15 cellular contexts compared by ENCODE assay signal in the genomic region with DNA sequence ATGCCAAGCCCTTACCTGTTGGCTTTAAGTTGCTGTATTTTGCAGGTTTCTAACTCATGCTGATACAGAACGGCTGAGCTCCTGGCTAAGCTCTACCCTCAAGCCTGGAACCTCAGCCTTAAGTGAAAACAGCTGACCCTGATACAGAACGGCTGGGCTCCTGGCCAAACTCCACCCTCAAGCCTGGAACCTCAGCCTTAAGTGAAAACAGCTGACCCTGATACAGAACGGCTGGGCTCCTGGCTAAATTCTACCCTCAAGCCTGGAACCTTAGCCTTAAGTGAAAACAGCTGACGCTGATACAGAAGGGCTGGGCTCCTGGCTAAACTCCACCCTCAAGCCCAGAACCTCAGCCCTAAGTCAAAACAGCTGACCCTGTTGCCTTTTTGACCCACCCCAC. TPM values are rescaled to one million over a fixed set of nuclear protein-coding genes. Genes with fewer than 3 reads are reported as not detected.
DNase-seq lines count a peak whose midpoint lies in the region; ATAC-seq and TF ChIP-seq lines count a peak whose summit lies in the region.
"Had no signal": no experiment of that assay in that cellular context is flagged by ENCODE, and none has a peak within 500 bp of the region (broad histone marks: within the 10 kb centered on the region; RNA-seq: fewer than 3 reads in every experiment).

No MANE protein-coding gene starts in this region.

- no peak overlapping the region for H3K4ac ChIP-seq in neuronal stem cell (ENCODE audit: low read length)

- H3F3A ChIP-seq in SK-N-SH (replicated peaks; ENCODE audit: insufficient read depth): no peaks in the 10 kb centered on the region

- DNase-seq in DMS 273 (lab: John Stamatoyannopoulos, UW; ENCODE audit: unreplicated experiment) (peak; percentile 45), DMS 273 treated with DMSO at 0.1 percent for 48 hours (lab: John Stamatoyannopoulos, UW) (no peak), SK-N-SH (no peak), fibroblast of pulmonary artery (ENCODE audit: low read depth) (peak; percentile 57), skeletal muscle cell (ENCODE audit: low read depth) (peak; percentile 12), neuronal stem cell (ENCODE audit: low spot score) (no peak), RKO (ENCODE audit: low spot score) (no peak)
- DNase-seq: activated CD4-positive, alpha-beta T cell treated with anti-CD3 and anti-CD28 coated beads for 1 hour; CD4-positive, CD25-positive, alpha-beta regulatory T cell; effector CD4-positive, alpha-beta T cell; GOT3; T-helper 17 cell had no signal

- no peak for TF ChIP-seq CTCF in SK-N-SH (IDR thresholded peaks at IDR 0.05)
- no peak for TF ChIP-seq CTCF in fibroblast of pulmonary artery (IDR thresholded peaks at IDR 0.05; ENCODE audit: low read length, missing control alignments)

- ATAC-seq in activated CD4-positive, CD25-positive, alpha-beta regulatory T cell treated with anti-CD3 and anti-CD28 coated beads, Interleukin-2, amount 50 U/mL, for 24 hours: no peak
- ATAC-seq: T-helper 17 cell had no signal

- no peak for TF ChIP-seq EP300 in SK-N-SH (IDR thresholded peaks at IDR 0.05; ENCODE audit: borderline replicate concordance in 1 of 2, low read depth in 1 of 2, low read length in 1 of 2)

- no peaks in the 10 kb centered on the region for H3K79me2 ChIP-seq in SK-N-SH (ENCODE audit: insufficient read depth)

- TF ChIP-seq RAD21 in SK-N-SH (IDR thresholded peaks at IDR 0.05; ENCODE audit: low read length): no peak

- H2BK120ac ChIP-seq in neuronal stem cell (ENCODE audit: low read depth, low read length): no peak overlapping the region

- POLR2A ChIA-PET in SK-N-SH (lab: Yijun Ruan, JAX): no interaction called here

- H3K14ac ChIP-seq in neuronal stem cell (ENCODE audit: low read length): no peak overlapping the region

- no peaks in the 10 kb centered on the region for H4K20me1 ChIP-seq in SK-N-SH (ENCODE audit: insufficient read depth)

- no peak overlapping the region for H2BK5ac ChIP-seq in neuronal stem cell (ENCODE audit: low read length)

- H4K91ac ChIP-seq in neuronal stem cell (ENCODE audit: low read depth, low read length, poor library complexity): no peak overlapping the region

- H3K9me2 ChIP-seq in SK-N-SH: no peaks in the 10 kb centered on the region

- H2AK5ac ChIP-seq in neuronal stem cell (ENCODE audit: low read depth, low read length): no peak overlapping the region

- H3K23ac ChIP-seq in neuronal stem cell (ENCODE audit: low read depth, low read length, poor library complexity): no peak overlapping the region

- H3K27me3 ChIP-seq in SK-N-SH (ENCODE audit: insufficient read depth) (no peaks in the 10 kb centered on the region), neuronal stem cell (ENCODE audit: control insufficient read depth in 3 of 3, insufficient read depth in 3 of 3, low read depth in 1 of 3, low read length in 3 of 3) (peaks cover 0 to 3% (median 0%) of the 10 kb centered on the region in 3 experiments)

- H3K18ac ChIP-seq in neuronal stem cell (ENCODE audit: low read length): no peak overlapping the region

- H3K27ac ChIP-seq in SK-N-SH (ENCODE audit: low read depth in 2 of 2, low read length in 1 of 2) (no peak overlapping the region), neuronal stem cell (replicated peaks; ENCODE audit: low read length) (no peak overlapping the region)
- H3K27ac ChIP-seq: 22Rv1, RWPE1 had no signal

- H3K9me3 ChIP-seq in SK-N-SH: no peaks in the 10 kb centered on the region
- H3K9me3 ChIP-seq in neuronal stem cell (replicated peaks in 1 of 2; ENCODE audit: control insufficient read depth in 2 of 2, insufficient read depth in 1 of 2, low read depth in 1 of 2, low read length in 2 of 2): no peaks in the 10 kb centered on the region

- H2BK15ac ChIP-seq in neuronal stem cell (ENCODE audit: low read length): no peak overlapping the region

- no peak overlapping the region for H2AFZ ChIP-seq in SK-N-SH (ENCODE audit: low read depth)
- no peak overlapping the region for H2AFZ ChIP-seq in neuronal stem cell (ENCODE audit: low read length)

- H3K9ac ChIP-seq in SK-N-SH: no peak overlapping the region
- H3K9ac ChIP-seq in neuronal stem cell (ENCODE audit: low read depth, low read length, poor library complexity): no peak overlapping the region

- H3K36me3 ChIP-seq in SK-N-SH (replicated peaks in 1 of 2; ENCODE audit: control insufficient read depth in 1 of 2, insufficient read depth in 2 of 2, low read length in 1 of 2) (no peaks in the 10 kb centered on the region), neuronal stem cell (replicated peaks in 1 of 2; ENCODE audit: control insufficient read depth in 2 of 2, insufficient read depth in 2 of 2, low read length in 2 of 2) (no peaks in the 10 kb centered on the region)

- H2BK12ac ChIP-seq in neuronal stem cell (ENCODE audit: low read length): no peak overlapping the region

- 16% methylated on average over 4 of the region's 4 CpGs for WGBS in SK-N-SH (ENCODE audit: low lambda C conversion rate)
- no CpG with 5 or more reads among the region's 4 CpGs for WGBS in neuronal stem cell (ENCODE audit: extremely low coverage in 2 of 2, insufficient read length in 2 of 2, insufficient replicate concordance in 1 of 2), 2 donors

- H3K79me1 ChIP-seq in neuronal stem cell (ENCODE audit: low read depth, low read length): no peaks in the 10 kb centered on the region

- H3K4me3 ChIP-seq in SK-N-SH (ENCODE audit: low read depth in 2 of 2, low read length in 1 of 2) (no peak overlapping the region), fibroblast of pulmonary artery (replicated peaks; ENCODE audit: low read depth, low read length) (no peak overlapping the region), skeletal muscle cell (ENCODE audit: low read depth, low read length) (no peak overlapping the region), neuronal stem cell (ENCODE audit: low read length in 2 of 2) (no peak overlapping the region)

- H3K4me1 ChIP-seq in SK-N-SH (ENCODE audit: control insufficient read depth in 1 of 2, insufficient read depth in 2 of 2, low read depth in 1 of 2, low read length in 1 of 2) (peaks cover 0 to 2% of the 10 kb centered on the region in 2 experiments; a peak in 1 of 4 replicates), neuronal stem cell (ENCODE audit: control insufficient read depth in 2 of 2, insufficient read depth in 1 of 2, low read depth in 1 of 2, low read length in 2 of 2) (no peaks in the 10 kb centered on the region)

- CTCF ChIA-PET in SK-N-SH (lab: Yijun Ruan, JAX): interaction anchor here (0.6 to 1.6 kb wide), 4 partner anchors 12 to 1050 kb away, joined by 3 to 4 read pairs (median 3); no protein-coding TSS in a partner anchor

- H3K4me2 ChIP-seq in SK-N-SH (no peak overlapping the region), neuronal stem cell (ENCODE audit: insufficient read depth, low read length, poor library complexity, severe bottlenecking) (no peak overlapping the region)

- H4K8ac ChIP-seq in neuronal stem cell (ENCODE audit: low read depth, low read length): no peak overlapping the region

TF ChIP-seq in SK-N-SH, 30 proteins besides CTCF, POLR2A, EP300 and RAD21:
- TF ChIP-seq TCF12 (IDR thresholded peaks at IDR 0.05) (peak; percentile 67), MEF2A (IDR thresholded peaks at IDR 0.05; ENCODE audit: borderline replicate concordance, low read depth) (no peak), CHD2 (IDR thresholded peaks at IDR 0.05; ENCODE audit: low read length, partially characterized antibody) (peak; percentile 24)

RNA-seq across cellular contexts. Expression of gene DNER, which starts 17.6 kb away (rescaled TPM):
- 1.4 and 1.9 TPM in 2 replicates for polyA plus RNA-seq in SK-N-SH (2012; rRNA removed)
- 2.0 and 2.1 TPM in 2 replicates for polyA plus RNA-seq in SK-N-SH (2012; cell fraction: cytosol; rRNA removed)
- 2.0 and 2.2 TPM in 2 replicates for polyA plus RNA-seq in SK-N-SH (2012; cell fraction: nucleus; rRNA removed)
- 3.5 TPM for polyA plus RNA-seq in neuronal stem cell (2013, experiment 1 of 2)
- polyA plus RNA-seq in neuronal stem cell (2013, experiment 2 of 2): 3.9 TPM

Comparison
In these comparisons a context has a peak if more than half of its experiments do, and no peak if none do; other contexts are left out.
1. DNase-seq: peak in DMS 273 (single experiment), fibroblast of pulmonary artery (single experiment) and skeletal muscle cell (single experiment); none in DMS 273 treated with DMSO at 0.1 percent for 48 hours (single experiment), SK-N-SH (single experiment), neuronal stem cell (single experiment) and RKO (single experiment).